Comparison of ENCODE assay signal across 2 cellular contexts in genomic region chr6:110886555-110887167, GRCh38.
A peak's percentile ranks its signal among the peaks of the same experiment; 100 is the strongest.
TF ChIP-seq lines count a peak whose summit lies in the region.

No MANE protein-coding gene starts in this region.

TF ChIP-seq in GM23338, 12 proteins besides CTCF, POLR2A, EP300 and RAD21:
- TF ChIP-seq, protein P1, sequence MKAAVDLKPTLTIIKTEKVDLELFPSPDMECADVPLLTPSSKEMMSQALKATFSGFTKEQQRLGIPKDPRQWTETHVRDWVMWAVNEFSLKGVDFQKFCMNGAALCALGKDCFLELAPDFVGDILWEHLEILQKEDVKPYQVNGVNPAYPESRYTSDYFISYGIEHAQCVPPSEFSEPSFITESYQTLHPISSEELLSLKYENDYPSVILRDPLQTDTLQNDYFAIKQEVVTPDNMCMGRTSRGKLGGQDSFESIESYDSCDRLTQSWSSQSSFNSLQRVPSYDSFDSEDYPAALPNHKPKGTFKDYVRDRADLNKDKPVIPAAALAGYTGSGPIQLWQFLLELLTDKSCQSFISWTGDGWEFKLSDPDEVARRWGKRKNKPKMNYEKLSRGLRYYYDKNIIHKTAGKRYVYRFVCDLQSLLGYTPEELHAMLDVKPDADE (IDR thresholded peaks at IDR 0.05) = no peak
- TF ChIP-seq ZNF331 (CRISPR knock-in tag; IDR thresholded peaks at IDR 0.05; ENCODE audit: low read depth) = no peak
- no peak for TF ChIP-seq EZH2phosphoT487 (IDR thresholded peaks at IDR 0.05; ENCODE audit: unreplicated experiment)
- no peak for TF ChIP-seq JUNB (IDR thresholded peaks at IDR 0.05; ENCODE audit: unreplicated experiment)
- TF ChIP-seq CREB1 (CRISPR knock-in tag; IDR thresholded peaks at IDR 0.05; ENCODE audit: low read depth) = no peak
- no peak for TF ChIP-seq POLR2AphosphoS5 (IDR thresholded peaks at IDR 0.05; ENCODE audit: low read depth)
- TF ChIP-seq, protein P2, sequence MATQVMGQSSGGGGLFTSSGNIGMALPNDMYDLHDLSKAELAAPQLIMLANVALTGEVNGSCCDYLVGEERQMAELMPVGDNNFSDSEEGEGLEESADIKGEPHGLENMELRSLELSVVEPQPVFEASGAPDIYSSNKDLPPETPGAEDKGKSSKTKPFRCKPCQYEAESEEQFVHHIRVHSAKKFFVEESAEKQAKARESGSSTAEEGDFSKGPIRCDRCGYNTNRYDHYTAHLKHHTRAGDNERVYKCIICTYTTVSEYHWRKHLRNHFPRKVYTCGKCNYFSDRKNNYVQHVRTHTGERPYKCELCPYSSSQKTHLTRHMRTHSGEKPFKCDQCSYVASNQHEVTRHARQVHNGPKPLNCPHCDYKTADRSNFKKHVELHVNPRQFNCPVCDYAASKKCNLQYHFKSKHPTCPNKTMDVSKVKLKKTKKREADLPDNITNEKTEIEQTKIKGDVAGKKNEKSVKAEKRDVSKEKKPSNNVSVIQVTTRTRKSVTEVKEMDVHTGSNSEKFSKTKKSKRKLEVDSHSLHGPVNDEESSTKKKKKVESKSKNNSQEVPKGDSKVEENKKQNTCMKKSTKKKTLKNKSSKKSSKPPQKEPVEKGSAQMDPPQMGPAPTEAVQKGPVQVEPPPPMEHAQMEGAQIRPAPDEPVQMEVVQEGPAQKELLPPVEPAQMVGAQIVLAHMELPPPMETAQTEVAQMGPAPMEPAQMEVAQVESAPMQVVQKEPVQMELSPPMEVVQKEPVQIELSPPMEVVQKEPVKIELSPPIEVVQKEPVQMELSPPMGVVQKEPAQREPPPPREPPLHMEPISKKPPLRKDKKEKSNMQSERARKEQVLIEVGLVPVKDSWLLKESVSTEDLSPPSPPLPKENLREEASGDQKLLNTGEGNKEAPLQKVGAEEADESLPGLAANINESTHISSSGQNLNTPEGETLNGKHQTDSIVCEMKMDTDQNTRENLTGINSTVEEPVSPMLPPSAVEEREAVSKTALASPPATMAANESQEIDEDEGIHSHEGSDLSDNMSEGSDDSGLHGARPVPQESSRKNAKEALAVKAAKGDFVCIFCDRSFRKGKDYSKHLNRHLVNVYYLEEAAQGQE (IDR thresholded peaks at IDR 0.05; ENCODE audit: unreplicated experiment) = no peak
- TF ChIP-seq ZNF114 (CRISPR knock-in tag; IDR thresholded peaks at IDR 0.05) = no peak
- no peak for TF ChIP-seq EZH2 (IDR thresholded peaks at IDR 0.05; ENCODE audit: low read depth, unreplicated experiment)
- TF ChIP-seq, protein P3, sequence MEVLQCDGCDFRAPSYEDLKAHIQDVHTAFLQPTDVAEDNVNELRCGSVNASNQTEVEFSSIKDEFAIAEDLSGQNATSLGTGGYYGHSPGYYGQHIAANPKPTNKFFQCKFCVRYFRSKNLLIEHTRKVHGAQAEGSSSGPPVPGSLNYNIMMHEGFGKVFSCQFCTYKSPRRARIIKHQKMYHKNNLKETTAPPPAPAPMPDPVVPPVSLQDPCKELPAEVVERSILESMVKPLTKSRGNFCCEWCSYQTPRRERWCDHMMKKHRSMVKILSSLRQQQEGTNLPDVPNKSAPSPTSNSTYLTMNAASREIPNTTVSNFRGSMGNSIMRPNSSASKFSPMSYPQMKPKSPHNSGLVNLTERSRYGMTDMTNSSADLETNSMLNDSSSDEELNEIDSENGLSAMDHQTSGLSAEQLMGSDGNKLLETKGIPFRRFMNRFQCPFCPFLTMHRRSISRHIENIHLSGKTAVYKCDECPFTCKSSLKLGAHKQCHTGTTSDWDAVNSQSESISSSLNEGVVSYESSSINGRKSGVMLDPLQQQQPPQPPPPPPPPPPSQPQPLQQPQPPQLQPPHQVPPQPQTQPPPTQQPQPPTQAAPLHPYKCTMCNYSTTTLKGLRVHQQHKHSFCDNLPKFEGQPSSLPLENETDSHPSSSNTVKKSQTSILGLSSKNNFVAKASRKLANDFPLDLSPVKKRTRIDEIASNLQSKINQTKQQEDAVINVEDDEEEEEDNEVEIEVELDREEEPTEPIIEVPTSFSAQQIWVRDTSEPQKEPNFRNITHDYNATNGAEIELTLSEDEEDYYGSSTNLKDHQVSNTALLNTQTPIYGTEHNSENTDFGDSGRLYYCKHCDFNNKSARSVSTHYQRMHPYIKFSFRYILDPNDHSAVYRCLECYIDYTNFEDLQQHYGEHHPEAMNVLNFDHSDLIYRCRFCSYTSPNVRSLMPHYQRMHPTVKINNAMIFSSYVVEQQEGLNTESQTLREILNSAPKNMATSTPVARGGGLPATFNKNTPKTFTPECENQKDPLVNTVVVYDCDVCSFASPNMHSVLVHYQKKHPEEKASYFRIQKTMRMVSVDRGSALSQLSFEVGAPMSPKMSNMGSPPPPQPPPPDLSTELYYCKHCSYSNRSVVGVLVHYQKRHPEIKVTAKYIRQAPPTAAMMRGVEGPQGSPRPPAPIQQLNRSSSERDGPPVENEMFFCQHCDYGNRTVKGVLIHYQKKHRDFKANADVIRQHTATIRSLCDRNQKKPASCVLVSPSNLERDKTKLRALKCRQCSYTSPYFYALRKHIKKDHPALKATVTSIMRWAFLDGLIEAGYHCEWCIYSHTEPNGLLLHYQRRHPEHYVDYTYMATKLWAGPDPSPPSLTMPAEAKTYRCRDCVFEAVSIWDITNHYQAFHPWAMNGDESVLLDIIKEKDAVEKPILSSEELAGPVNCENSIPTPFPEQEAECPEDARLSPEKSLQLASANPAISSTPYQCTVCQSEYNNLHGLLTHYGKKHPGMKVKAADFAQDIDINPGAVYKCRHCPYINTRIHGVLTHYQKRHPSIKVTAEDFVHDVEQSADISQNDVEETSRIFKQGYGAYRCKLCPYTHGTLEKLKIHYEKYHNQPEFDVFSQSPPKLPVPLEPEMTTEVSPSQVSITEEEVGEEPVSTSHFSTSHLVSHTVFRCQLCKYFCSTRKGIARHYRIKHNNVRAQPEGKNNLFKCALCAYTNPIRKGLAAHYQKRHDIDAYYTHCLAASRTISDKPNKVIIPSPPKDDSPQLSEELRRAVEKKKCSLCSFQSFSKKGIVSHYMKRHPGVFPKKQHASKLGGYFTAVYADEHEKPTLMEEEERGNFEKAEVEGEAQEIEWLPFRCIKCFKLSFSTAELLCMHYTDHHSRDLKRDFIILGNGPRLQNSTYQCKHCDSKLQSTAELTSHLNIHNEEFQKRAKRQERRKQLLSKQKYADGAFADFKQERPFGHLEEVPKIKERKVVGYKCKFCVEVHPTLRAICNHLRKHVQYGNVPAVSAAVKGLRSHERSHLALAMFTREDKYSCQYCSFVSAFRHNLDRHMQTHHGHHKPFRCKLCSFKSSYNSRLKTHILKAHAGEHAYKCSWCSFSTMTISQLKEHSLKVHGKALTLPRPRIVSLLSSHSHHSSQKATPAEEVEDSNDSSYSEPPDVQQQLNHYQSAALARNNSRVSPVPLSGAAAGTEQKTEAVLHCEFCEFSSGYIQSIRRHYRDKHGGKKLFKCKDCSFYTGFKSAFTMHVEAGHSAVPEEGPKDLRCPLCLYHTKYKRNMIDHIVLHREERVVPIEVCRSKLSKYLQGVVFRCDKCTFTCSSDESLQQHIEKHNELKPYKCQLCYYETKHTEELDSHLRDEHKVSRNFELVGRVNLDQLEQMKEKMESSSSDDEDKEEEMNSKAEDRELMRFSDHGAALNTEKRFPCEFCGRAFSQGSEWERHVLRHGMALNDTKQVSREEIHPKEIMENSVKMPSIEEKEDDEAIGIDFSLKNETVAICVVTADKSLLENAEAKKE (CRISPR knock-in tag; IDR thresholded peaks at IDR 0.05) = no peak
- TF ChIP-seq NANOG (IDR thresholded peaks at IDR 0.05; ENCODE audit: borderline replicate concordance) = no peak
- TF ChIP-seq STAT1 (IDR thresholded peaks at IDR 0.05; ENCODE audit: unreplicated experiment) = no peak

TF ChIP-seq in GM12878, 131 proteins besides CTCF, POLR2A, EP300 and RAD21:
- 0 out of 2 replicates have a peak, but pooled peaks have one; percentile 35 for TF ChIP-seq POLR2AphosphoS5 (IDR thresholded peaks at IDR 0.05; ENCODE audit: low read length)
- TF ChIP-seq BHLHE40 (IDR thresholded peaks at IDR 0.05; ENCODE audit: borderline replicate concordance in 1 of 2, low read depth in 2 of 2, low read length in 1 of 2) = no peak
